In the genomic region with DNA sequence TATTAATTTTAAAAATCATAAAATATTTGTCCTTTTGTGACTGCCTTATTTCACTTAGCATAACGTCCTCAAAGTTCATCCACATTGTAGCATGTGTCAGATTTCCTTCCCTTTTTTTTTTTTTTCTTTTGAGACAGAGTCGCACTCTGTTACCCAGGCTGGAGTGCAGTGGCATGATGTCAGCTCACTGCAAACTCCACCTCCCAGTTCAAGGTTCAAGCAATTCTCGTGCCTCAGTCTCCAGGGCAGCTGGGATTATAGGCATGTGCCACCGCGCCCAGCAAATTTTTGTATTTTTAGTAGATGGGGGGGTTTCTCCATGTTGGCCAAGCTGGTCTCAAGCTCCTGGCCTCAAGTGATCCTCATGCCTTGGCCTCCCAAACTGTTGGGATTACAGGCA, we compare ENCODE assay signal across 34 cellular contexts. TPM values are rescaled to one million over a fixed set of nuclear protein-coding genes. Genes with fewer than 3 reads are reported as not detected.
A peak's percentile ranks its signal among the peaks of the same experiment; 100 is the strongest.
DNase-seq lines count a peak whose midpoint lies in the region; ATAC-seq, FAIRE-seq and TF ChIP-seq lines count a peak whose summit lies in the region.
"Had no signal": no experiment of that assay in that cellular context is flagged by ENCODE, and none has a peak within 500 bp of the region (broad histone marks: within the 10 kb centered on the region; RNA-seq: fewer than 3 reads in every experiment).

No MANE protein-coding gene starts in this region.

- no peaks in the 10 kb centered on the region for H3K27me3 Mint-ChIP-seq in activated CD4-positive, alpha-beta T cell treated with anti-CD3 and anti-CD28 coated beads, Interleukin-2, amount 10 ng/mL, durations not matched to agents 7 days and 5 days
- H3K27me3 Mint-ChIP-seq: activated CD4-positive, alpha-beta memory T cell treated with anti-CD3 and anti-CD28 coated beads, Interleukin-2, amount 10 ng/mL, durations not matched to agents 7 days and 5 days; CD4-positive, alpha-beta T cell; dendritic cell treated with granulocyte-macrophage colony-stimulating factor and Interleukin-4, amounts not matched to agents 40 ng/mL and 50 ng/mL, for 4 days; T-helper 17 cell had no signal

- intact Hi-C loops in Panc1 (cut with micrococcal nuclease; ENCODE audit: unreplicated experiment): no loop called here

- no peaks in the 10 kb centered on the region for H3K9me3 Mint-ChIP-seq in activated CD4-positive, alpha-beta T cell treated with anti-CD3 and anti-CD28 coated beads, Interleukin-2, amount 10 ng/mL, durations not matched to agents 7 days and 5 days
- no peaks in the 10 kb centered on the region for H3K9me3 Mint-ChIP-seq in stimulated activated effector memory CD8-positive, alpha-beta T cell treated with anti-CD3 and anti-CD28 coated beads, Interleukin-12 subunit alpha, Interleukin-12 subunit beta, amount 100 ng/mL, for 72 hours
- H3K9me3 Mint-ChIP-seq: activated CD4-positive, alpha-beta memory T cell treated with anti-CD3 and anti-CD28 coated beads, Interleukin-2, amount 10 ng/mL, durations not matched to agents 7 days and 5 days; activated T-helper 1 cell treated with anti-CD3 and anti-CD28 coated beads, Interleukin-12 subunit alpha, Interleukin-12 subunit beta, Interleukin-2, Interleukin-4 antibody, amounts not matched to agents 30 ng/mL and 10 ng/mL and 1 ng/mL, durations not matched to agents 14 hours and 24 hours and 36 hours; CD4-positive, alpha-beta T cell; dendritic cell treated with granulocyte-macrophage colony-stimulating factor and Interleukin-4, amounts not matched to agents 40 ng/mL and 50 ng/mL, for 4 days; endodermal cell had no signal

- CTCF ChIA-PET in activated CD4-positive, alpha-beta T cell treated with anti-CD3 and anti-CD28 coated beads, Interleukin-2, amount 10 ng/mL, durations not matched to agents 7 days and 5 days (lab: Charles Lee): no interaction called here
- CTCF ChIA-PET in Panc1 (lab: Charles Lee): no interaction called here

- H3K27ac ChIP-seq in Panc1 (ENCODE audit: low read length) (no peak overlapping the region), liver (ENCODE audit: low read depth in 1 of 2, low read length in 2 of 2) (no peak overlapping the region), small intestine (ENCODE audit: low read depth in 1 of 2, low read length in 1 of 2) (no peak overlapping the region), SJCRH30 (no peak overlapping the region)
- H3K27ac ChIP-seq: foreskin keratinocyte, heart left ventricle, RWPE1, stomach, vagina had no signal

- H3K36me3 ChIP-seq in Panc1 (ENCODE audit: control insufficient read depth, insufficient read depth, low read length) (no peaks in the 10 kb centered on the region), liver (ENCODE audit: control insufficient read depth in 4 of 4, insufficient read depth in 3 of 4, low read depth in 1 of 4, low read length in 3 of 4) (no peaks in the 10 kb centered on the region), small intestine (ENCODE audit: control insufficient read depth in 2 of 2, insufficient read depth in 2 of 2, low read length in 2 of 2) (peaks cover 0 to 2% of the 10 kb centered on the region in 2 donors), SJCRH30 (no peaks in the 10 kb centered on the region)
- H3K36me3 ChIP-seq: vagina had no signal

- H3K9me3 ChIP-seq in Panc1 (ENCODE audit: control insufficient read depth, insufficient read depth, low read depth, low read length) (no peaks in the 10 kb centered on the region), liver (ENCODE audit: control insufficient read depth in 4 of 4, low read length in 3 of 4) (no peaks in the 10 kb centered on the region), small intestine (ENCODE audit: control insufficient read depth, low read depth) (no peaks in the 10 kb centered on the region), SJCRH30 (replicated peaks) (no peaks in the 10 kb centered on the region)
- H3K9me3 ChIP-seq: heart left ventricle, stomach, vagina had no signal

- no peak for DNase-seq in activated CD4-positive, alpha-beta T cell treated with anti-CD3 and anti-CD28 coated beads, Interleukin-2, amount 10 ng/mL, durations not matched to agents 7 days and 5 days
- no peak for DNase-seq in activated CD4-positive, alpha-beta T cell treated with anti-CD3 and anti-CD28 coated beads, Interleukin-2, amount 50 U/mL, for 1 hour
- DNase-seq in Panc1 (ENCODE audit: low read depth, low spot score) (no peak), small intestine (peak; percentile 77), SJCRH30 (no peak), NCI-H510A treated with DMSO at 0.1 percent for 48 hours (lab: John Stamatoyannopoulos, UW) (no peak)
- DNase-seq in stimulated activated effector memory CD8-positive, alpha-beta T cell treated with anti-CD3 and anti-CD28 coated beads, Interleukin-12 subunit alpha, Interleukin-12 subunit beta, amount 100 ng/mL, for 72 hours (ENCODE audit: low spot score in 2 of 2): no peak
- DNase-seq: activated CD4-positive, alpha-beta memory T cell treated with anti-CD3 and anti-CD28 coated beads, Interleukin-2, amount 10 ng/mL, durations not matched to agents 7 days and 5 days; activated CD4-positive, CD25-positive, alpha-beta regulatory T cell treated with anti-CD3 and anti-CD28 coated beads, Interleukin-2, amount 50 U/mL, for 72 hours; activated CD8-positive, alpha-beta memory T cell treated with anti-CD3 and anti-CD28 coated beads, Interleukin-2, amount 50 U/mL, for 4 hours; activated naive CD4-positive, alpha-beta T cell treated with Interleukin-2 at 50 U/mL for 16 hours; CD4-positive, alpha-beta T cell; central memory CD4-positive, alpha-beta T cell; DMS 273 treated with DMSO at 0.1 percent for 48 hours; endodermal cell; foreskin keratinocyte; heart left ventricle; KG1; MM.1S; NCI-H1436 treated with DMSO at 0.1 percent for 48 hours; NCI-H345; stimulated activated CD4-positive, alpha-beta T cell treated with anti-CD3 and anti-CD28 coated beads, Interleukin-1b, Interleukin-23, amount 100 ng/mL, for 48 hours; stomach; T-helper 17 cell had no signal

- TF ChIP-seq CTCF in Panc1 (IDR thresholded peaks at IDR 0.05) (no peak), liver (IDR thresholded peaks at IDR 0.05; ENCODE audit: low read depth, low read length, missing input control) (no peak)

- H3K4me1 ChIP-seq in Panc1 (ENCODE audit: control insufficient read depth, insufficient read depth, low read length) (0 out of 2 replicates have a peak, but pooled peaks cover 3% of the 10 kb centered on the region), liver (ENCODE audit: control insufficient read depth in 4 of 4, insufficient read depth in 4 of 4, low read length in 3 of 4) (peaks cover 15 to 27% (median 19%) of the 10 kb centered on the region in 4 donors), small intestine (ENCODE audit: control insufficient read depth in 2 of 2, insufficient read depth in 1 of 2, low read depth in 1 of 2, low read length in 1 of 2) (peaks cover 6 to 8% of the 10 kb centered on the region in 2 donors), SJCRH30 (no peaks in the 10 kb centered on the region)
- H3K4me1 ChIP-seq: foreskin keratinocyte had no signal

- WGBS in liver: 47% methylated on average over 5 of the region's 5 CpGs
- WGBS in small intestine, 3 donors: 44 to 60% (median 53%) methylated on average over 5 of the region's 5 CpGs

- in situ Hi-C loops in Panc1 (cut with HindIII; ENCODE audit: low pct_unique_long_range_greater_than_20kb, low sequenced_read_pairs): no loop called here

- POLR2A ChIA-PET in activated CD4-positive, alpha-beta T cell treated with anti-CD3 and anti-CD28 coated beads, Interleukin-2, amount 10 ng/mL, durations not matched to agents 7 days and 5 days (lab: Charles Lee): no interaction called here
- POLR2A ChIA-PET in Panc1 (lab: Charles Lee): interaction anchor here (0.6 kb wide), 1 partner anchor 38 kb away, joined by 4 read pairs; no protein-coding TSS in a partner anchor

- H3K4me3 ChIP-seq in Panc1 (ENCODE audit: low read depth in 2 of 2, low read length in 2 of 2) (no peak overlapping the region), liver (ENCODE audit: low read depth in 1 of 3, low read length in 3 of 3) (no peak overlapping the region), small intestine (ENCODE audit: low read depth in 1 of 2, low read length in 2 of 2) (no peak overlapping the region), SJCRH30 (no peak overlapping the region)
- H3K4me3 ChIP-seq: heart left ventricle, lung, stomach, vagina had no signal

- no peak overlapping the region for H3K4me3 Mint-ChIP-seq in activated CD4-positive, alpha-beta T cell treated with anti-CD3 and anti-CD28 coated beads, Interleukin-2, amount 10 ng/mL, durations not matched to agents 7 days and 5 days
- H3K4me3 Mint-ChIP-seq in stimulated activated effector memory CD8-positive, alpha-beta T cell treated with anti-CD3 and anti-CD28 coated beads, Interleukin-12 subunit alpha, Interleukin-12 subunit beta, amount 100 ng/mL, for 72 hours: no peak overlapping the region
- H3K4me3 Mint-ChIP-seq: activated CD4-positive, alpha-beta memory T cell treated with anti-CD3 and anti-CD28 coated beads, Interleukin-2, amount 10 ng/mL, durations not matched to agents 7 days and 5 days; activated T-helper 1 cell treated with anti-CD3 and anti-CD28 coated beads, Interleukin-12 subunit alpha, Interleukin-12 subunit beta, Interleukin-2, Interleukin-4 antibody, amounts not matched to agents 30 ng/mL and 10 ng/mL and 1 ng/mL, durations not matched to agents 14 hours and 24 hours and 36 hours; CD4-positive, alpha-beta T cell; dendritic cell treated with granulocyte-macrophage colony-stimulating factor and Interleukin-4, amounts not matched to agents 40 ng/mL and 50 ng/mL, for 4 days; endodermal cell; T-helper 17 cell had no signal

- H3K27me3 ChIP-seq in Panc1 (ENCODE audit: control insufficient read depth, insufficient read depth, low read length): no peaks in the 10 kb centered on the region
- no peaks in the 10 kb centered on the region for H3K27me3 ChIP-seq in liver (ENCODE audit: control insufficient read depth in 4 of 4, insufficient read depth in 4 of 4, low read length in 3 of 4)
- no peaks in the 10 kb centered on the region for H3K27me3 ChIP-seq in small intestine (ENCODE audit: control insufficient read depth in 2 of 2, insufficient read depth in 2 of 2, low read length in 2 of 2)
- H3K27me3 ChIP-seq in SJCRH30: no peaks in the 10 kb centered on the region
- H3K27me3 ChIP-seq: foreskin keratinocyte, heart left ventricle, stomach, vagina had no signal

- no peak for TF ChIP-seq RAD21 in liver (IDR thresholded peaks at IDR 0.05)

- no peak for ATAC-seq in Panc1
- no peak for ATAC-seq in stimulated activated effector memory CD8-positive, alpha-beta T cell treated with anti-CD3 and anti-CD28 coated beads, Interleukin-12 subunit alpha, Interleukin-12 subunit beta, amount 100 ng/mL, for 72 hours
- ATAC-seq: esophagus mucosa, foreskin keratinocyte, T-helper 17 cell had no signal

- no peak overlapping the region for H3K9ac ChIP-seq in liver (ENCODE audit: low read depth in 1 of 2, low read length in 2 of 2)

- peak overlapping the region; percentile 13 for H3K27ac Mint-ChIP-seq in activated CD4-positive, alpha-beta T cell treated with anti-CD3 and anti-CD28 coated beads, Interleukin-2, amount 10 ng/mL, durations not matched to agents 7 days and 5 days
- no peak overlapping the region for H3K27ac Mint-ChIP-seq in stimulated activated effector memory CD8-positive, alpha-beta T cell treated with anti-CD3 and anti-CD28 coated beads, Interleukin-12 subunit alpha, Interleukin-12 subunit beta, amount 100 ng/mL, for 72 hours
- H3K27ac Mint-ChIP-seq: activated CD4-positive, alpha-beta memory T cell treated with anti-CD3 and anti-CD28 coated beads, Interleukin-2, amount 10 ng/mL, durations not matched to agents 7 days and 5 days; activated T-helper 1 cell treated with anti-CD3 and anti-CD28 coated beads, Interleukin-12 subunit alpha, Interleukin-12 subunit beta, Interleukin-2, Interleukin-4 antibody, amounts not matched to agents 30 ng/mL and 10 ng/mL and 1 ng/mL, durations not matched to agents 14 hours and 24 hours and 36 hours; CD4-positive, alpha-beta T cell; endodermal cell had no signal

- peaks cover 25% of the 10 kb centered on the region for H3K4me1 Mint-ChIP-seq in activated CD4-positive, alpha-beta T cell treated with anti-CD3 and anti-CD28 coated beads, Interleukin-2, amount 10 ng/mL, durations not matched to agents 7 days and 5 days
- peaks cover 42% of the 10 kb centered on the region for H3K4me1 Mint-ChIP-seq in stimulated activated effector memory CD8-positive, alpha-beta T cell treated with anti-CD3 and anti-CD28 coated beads, Interleukin-12 subunit alpha, Interleukin-12 subunit beta, amount 100 ng/mL, for 72 hours
- H3K4me1 Mint-ChIP-seq: endodermal cell had no signal

- FAIRE-seq in small intestine (lab: Jason Lieb, UNC): no peak
- FAIRE-seq: GM18507, H54, keratinocyte had no signal

- H3K36me3 Mint-ChIP-seq in activated CD4-positive, alpha-beta T cell treated with anti-CD3 and anti-CD28 coated beads, Interleukin-2, amount 10 ng/mL, durations not matched to agents 7 days and 5 days (ENCODE audit: low read depth): peaks cover 19% of the 10 kb centered on the region
- peaks cover 35% of the 10 kb centered on the region for H3K36me3 Mint-ChIP-seq in stimulated activated effector memory CD8-positive, alpha-beta T cell treated with anti-CD3 and anti-CD28 coated beads, Interleukin-12 subunit alpha, Interleukin-12 subunit beta, amount 100 ng/mL, for 72 hours

- BruUV-seq in Panc1 (replicated peaks; lab: Mats Ljungman, UMichigan): TSS peak; percentile 7

RNA-seq across cellular contexts. Expression of a gene that starts 10.6 kb away (rescaled TPM):
- total RNA-seq in activated CD4-positive, alpha-beta T cell treated with anti-CD3 and anti-CD28 coated beads, Interleukin-2, amount 10 ng/mL, durations not matched to agents 7 days and 5 days: 10 to 100 TPM; 82.1 to 83.8 TPM
- total RNA-seq in Panc1 (2021; ENCODE audit: unreplicated experiment) (149 TPM), liver (100 to 1,000 TPM in 1 of 2 donors, 10 to 100 TPM in 1; 36.0 to 165 TPM)
- polyA plus RNA-seq in Panc1 (2012; ENCODE audit: insufficient read length): 93.7 TPM
- polyA plus RNA-seq in liver (10 to 100 TPM; 47.6 to 55.5 TPM), small intestine (100 to 1,000 TPM in 1 of 3 donors, 10 to 100 TPM in 2; 71.8 to 127 (median 93.8) TPM)
- 71.5 and 74.7 TPM in 2 replicates for total RNA-seq in SJCRH30 (2014; rRNA removed; shearing (Covaris generic))

RNA-seq across cellular contexts. Expression of a gene that starts 37.4 kb away (rescaled TPM):
- total RNA-seq in activated CD4-positive, alpha-beta T cell treated with anti-CD3 and anti-CD28 coated beads, Interleukin-2, amount 10 ng/mL, durations not matched to agents 7 days and 5 days: 10 to 100 TPM; 50.5 to 50.9 TPM
- total RNA-seq in Panc1 (2021; ENCODE audit: unreplicated experiment) (42.0 TPM), liver (10 to 100 TPM; 12.6 to 22.7 TPM)
- 27.0 TPM for polyA plus RNA-seq in Panc1 (2012; ENCODE audit: insufficient read length)
- polyA plus RNA-seq in liver (10 to 100 TPM; 17.3 to 34.1 TPM), small intestine (10 to 100 TPM; 38.9 to 74.3 (median 66.7) TPM)
- total RNA-seq in SJCRH30 (2014; rRNA removed; shearing (Covaris generic)): 45.9 and 54.0 TPM in 2 replicates
